In the genomic region with DNA sequence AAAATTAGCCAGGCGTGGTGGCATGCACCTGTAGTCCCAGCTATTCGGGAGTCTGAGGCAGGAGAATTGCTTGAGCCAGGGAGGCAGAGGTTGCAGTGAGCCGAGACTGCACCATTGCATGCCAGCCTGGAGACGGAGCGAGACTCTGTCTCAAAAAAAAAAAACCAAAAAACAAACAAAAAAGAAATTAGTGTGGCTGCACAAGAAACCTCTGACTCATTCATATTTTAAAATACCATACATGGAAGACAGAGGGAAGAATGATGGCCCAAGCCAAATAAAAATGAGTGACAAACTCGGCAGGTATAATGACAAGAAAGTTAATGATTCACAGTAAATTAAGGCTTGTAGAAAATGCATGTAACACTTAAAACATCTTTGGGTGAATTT, we compare ENCODE assay signal across 20 cellular contexts.
A peak's percentile ranks its signal among the peaks of the same experiment; 100 is the strongest.
DNase-seq lines count a peak whose midpoint lies in the region; ATAC-seq, FAIRE-seq and TF ChIP-seq lines count a peak whose summit lies in the region.
"Had no signal": no experiment of that assay in that cellular context is flagged by ENCODE, and none has a peak within 500 bp of the region (broad histone marks: within the 10 kb centered on the region; RNA-seq: fewer than 3 reads in every experiment).

No MANE protein-coding gene starts in this region.

- H3K36me3 Mint-ChIP-seq in astrocyte (ENCODE audit: low read depth, unreplicated experiment) = no peaks in the 10 kb centered on the region
- H3K36me3 Mint-ChIP-seq: CD4-positive, alpha-beta memory T cell had no signal

- TF ChIP-seq CTCF in A549 (IDR thresholded peaks at IDR 0.05) = no peak
- TF ChIP-seq CTCF in astrocyte (IDR thresholded peaks at IDR 0.05; ENCODE audit: insufficient read depth, low read depth, low read length) = no peak

- H3K9me3 Mint-ChIP-seq in astrocyte (ENCODE audit: unreplicated experiment) = peaks cover 6% of the 10 kb centered on the region

- H3K4me2 ChIP-seq in A549 (peak overlapping the region; percentile 22; the same call in 2 of the 3 replicates), astrocyte (ENCODE audit: low read length) (no peak overlapping the region)

- no peak overlapping the region for H3K9ac ChIP-seq in astrocyte (ENCODE audit: low read length)

- no peaks in the 10 kb centered on the region for H4K20me1 ChIP-seq in astrocyte (ENCODE audit: insufficient read depth, low read length)

- H3K79me2 ChIP-seq in astrocyte (ENCODE audit: insufficient read depth, low read length) = no peaks in the 10 kb centered on the region

- no peaks in the 10 kb centered on the region for H3K27me3 ChIP-seq in astrocyte (ENCODE audit: insufficient read depth, low read length)

- intact Hi-C loops in sciatic nerve (cut with DNase I) = no loop called here

- peaks cover 15% of the 10 kb centered on the region for H3K4me1 Mint-ChIP-seq in astrocyte (ENCODE audit: low read depth, unreplicated experiment)
- H3K4me1 Mint-ChIP-seq: CD4-positive, alpha-beta memory T cell had no signal

- no peak for TF ChIP-seq RAD21 in A549 (conservative IDR thresholded peaks at IDR 0.05 in 1 of 2, IDR thresholded peaks at IDR 0.05 in 1 of 2)

- H3K27ac Mint-ChIP-seq in astrocyte (ENCODE audit: unreplicated experiment) = peak overlapping the region; percentile 23
- H3K27ac Mint-ChIP-seq: CD4-positive, alpha-beta memory T cell had no signal

- no peak for TF ChIP-seq EP300 in A549 (IDR thresholded peaks at IDR 0.05)

- H3K4me3 ChIP-seq in A549 (no peak overlapping the region), astrocyte (ENCODE audit: insufficient read depth, low read depth, low read length) (no peak overlapping the region)
- H3K4me3 ChIP-seq: GM12878, HAP-1 had no signal

- no peaks in the 10 kb centered on the region for H3K9me3 ChIP-seq in A549
- no peaks in the 10 kb centered on the region for H3K9me3 ChIP-seq in astrocyte (ENCODE audit: insufficient read depth, low read depth, low read length)
- H3K9me3 ChIP-seq: HAP-1 had no signal

- H3K36me3 ChIP-seq in astrocyte (ENCODE audit: insufficient read depth, low read length) = no peaks in the 10 kb centered on the region
- H3K36me3 ChIP-seq: HAP-1 had no signal

- CTCF ChIA-PET in A549 (lab: Yijun Ruan, JAX) = no interaction called here

- no peaks in the 10 kb centered on the region for H3K27me3 Mint-ChIP-seq in astrocyte (ENCODE audit: low read depth, unreplicated experiment)

- no peak for DNase-seq in A549 (ENCODE audit: low read depth in 1 of 2, low spot score in 1 of 2)
- DNase-seq in EH (ENCODE audit: low read depth) = peak; percentile 13
- no peak for DNase-seq in astrocyte (ENCODE audit: low read depth)
- peak; percentile 39 for DNase-seq in kidney tubule cell (ENCODE audit: low spot score)
- no peak for DNase-seq in OCI-M1 (lab: John Stamatoyannopoulos, UW)
- DNase-seq in KG1 (lab: John Stamatoyannopoulos, UW) = no peak
- no peak for DNase-seq in sciatic nerve (ENCODE audit: low spot score)
- DNase-seq: 8988T; C1 segment of cervical spinal cord; CD4-positive, alpha-beta memory T cell; COR-L47; DMS153; DND-41; EL; GDM1; GOT3 had no signal

- FAIRE-seq in A549 (lab: Jason Lieb, UNC) (no peak), astrocyte (lab: Jason Lieb, UNC) (no peak)
- FAIRE-seq: GM12878, GM18507, H54 had no signal

- H3K27ac ChIP-seq in A549 (no peak overlapping the region), astrocyte (ENCODE audit: low read depth, low read length) (no peak overlapping the region)

- no peak overlapping the region for H2AFZ ChIP-seq in astrocyte (ENCODE audit: low read depth, low read length)

- H3K4me3 Mint-ChIP-seq in astrocyte (ENCODE audit: unreplicated experiment) = no peak overlapping the region
- H3K4me3 Mint-ChIP-seq: CD4-positive, alpha-beta memory T cell had no signal

- 33% methylated on average over 6 of the region's 6 CpGs for WGBS in A549 (ENCODE audit: missing lambda C conversion rate)

- H3K4me1 ChIP-seq in A549 = peaks cover 10% of the 10 kb centered on the region; the same call in 1 of the 3 replicates
- no peaks in the 10 kb centered on the region for H3K4me1 ChIP-seq in astrocyte (ENCODE audit: insufficient read depth, low read length)
- H3K4me1 ChIP-seq: HAP-1 had no signal

- TF ChIP-seq POLR2A in A549 (IDR thresholded peaks at IDR 0.05; ENCODE audit: low read length) = no peak

- ATAC-seq in A549 (no peak), sciatic nerve (no peak)
- ATAC-seq: GM12878 had no signal

- POLR2A ChIA-PET in A549 (lab: Yijun Ruan, JAX) = no interaction called here

TF ChIP-seq in A549, 52 proteins besides CTCF, POLR2A, EP300 and RAD21:
- TF ChIP-seq FOSB (CRISPR knock-in tag; IDR thresholded peaks at IDR 0.05) (no peak), TFCP2L1 (CRISPR knock-in tag; IDR thresholded peaks at IDR 0.05) (no peak), TP53 (CRISPR knock-in tag; IDR thresholded peaks at IDR 0.05) (no peak), KDM5A (IDR thresholded peaks at IDR 0.05) (no peak), NFE2L2 (conservative IDR thresholded peaks at IDR 0.05; ENCODE audit: low read length) (no peak), NR3C1 (IDR thresholded peaks at IDR 0.05) (no peak), POLR2AphosphoS2 (conservative IDR thresholded peaks at IDR 0.05; ENCODE audit: low read length) (no peak), CEBPB (IDR thresholded peaks at IDR 0.05) (no peak), ZNF302 (CRISPR knock-in tag; IDR thresholded peaks at IDR 0.05) (no peak), MYC (IDR thresholded peaks at IDR 0.05; ENCODE audit: borderline replicate concordance, low read length) (no peak), FOXS1 (CRISPR knock-in tag; IDR thresholded peaks at IDR 0.05) (no peak), HEYL (CRISPR knock-in tag; IDR thresholded peaks at IDR 0.05) (no peak), RARB (CRISPR knock-in tag; IDR thresholded peaks at IDR 0.05) (no peak)
- TF ChIP-seq, protein P1, sequence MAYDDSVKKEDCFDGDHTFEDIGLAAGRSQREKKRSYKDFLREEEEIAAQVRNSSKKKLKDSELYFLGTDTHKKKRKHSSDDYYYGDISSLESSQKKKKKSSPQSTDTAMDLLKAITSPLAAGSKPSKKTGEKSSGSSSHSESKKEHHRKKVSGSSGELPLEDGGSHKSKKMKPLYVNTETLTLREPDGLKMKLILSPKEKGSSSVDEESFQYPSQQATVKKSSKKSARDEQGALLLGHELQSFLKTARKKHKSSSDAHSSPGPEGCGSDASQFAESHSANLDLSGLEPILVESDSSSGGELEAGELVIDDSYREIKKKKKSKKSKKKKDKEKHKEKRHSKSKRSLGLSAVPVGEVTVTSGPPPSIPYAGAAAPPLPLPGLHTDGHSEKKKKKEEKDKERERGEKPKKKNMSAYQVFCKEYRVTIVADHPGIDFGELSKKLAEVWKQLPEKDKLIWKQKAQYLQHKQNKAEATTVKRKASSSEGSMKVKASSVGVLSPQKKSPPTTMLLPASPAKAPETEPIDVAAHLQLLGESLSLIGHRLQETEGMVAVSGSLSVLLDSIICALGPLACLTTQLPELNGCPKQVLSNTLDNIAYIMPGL (CRISPR knock-in tag; IDR thresholded peaks at IDR 0.05; ENCODE audit: borderline replicate concordance) = no peak
- TF ChIP-seq, protein P2, sequence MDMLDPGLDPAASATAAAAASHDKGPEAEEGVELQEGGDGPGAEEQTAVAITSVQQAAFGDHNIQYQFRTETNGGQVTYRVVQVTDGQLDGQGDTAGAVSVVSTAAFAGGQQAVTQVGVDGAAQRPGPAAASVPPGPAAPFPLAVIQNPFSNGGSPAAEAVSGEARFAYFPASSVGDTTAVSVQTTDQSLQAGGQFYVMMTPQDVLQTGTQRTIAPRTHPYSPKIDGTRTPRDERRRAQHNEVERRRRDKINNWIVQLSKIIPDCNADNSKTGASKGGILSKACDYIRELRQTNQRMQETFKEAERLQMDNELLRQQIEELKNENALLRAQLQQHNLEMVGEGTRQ (IDR thresholded peaks at IDR 0.05) = no peak
- TF ChIP-seq, protein P3, sequence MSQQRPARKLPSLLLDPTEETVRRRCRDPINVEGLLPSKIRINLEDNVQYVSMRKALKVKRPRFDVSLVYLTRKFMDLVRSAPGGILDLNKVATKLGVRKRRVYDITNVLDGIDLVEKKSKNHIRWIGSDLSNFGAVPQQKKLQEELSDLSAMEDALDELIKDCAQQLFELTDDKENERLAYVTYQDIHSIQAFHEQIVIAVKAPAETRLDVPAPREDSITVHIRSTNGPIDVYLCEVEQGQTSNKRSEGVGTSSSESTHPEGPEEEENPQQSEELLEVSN (IDR thresholded peaks at IDR 0.05; ENCODE audit: borderline replicate concordance, low read depth) = no peak

Comparison
In these comparisons a context has a peak if more than half of its experiments do, and no peak if none do; other contexts are left out.
1. DNase-seq: peak in EH (single experiment) and kidney tubule cell (single experiment); none in A549 (0 of 2), astrocyte (single experiment), OCI-M1 (single experiment), KG1 (single experiment) and sciatic nerve (single experiment).